ENCODE assay signal across 15 cellular contexts in the genomic region with DNA sequence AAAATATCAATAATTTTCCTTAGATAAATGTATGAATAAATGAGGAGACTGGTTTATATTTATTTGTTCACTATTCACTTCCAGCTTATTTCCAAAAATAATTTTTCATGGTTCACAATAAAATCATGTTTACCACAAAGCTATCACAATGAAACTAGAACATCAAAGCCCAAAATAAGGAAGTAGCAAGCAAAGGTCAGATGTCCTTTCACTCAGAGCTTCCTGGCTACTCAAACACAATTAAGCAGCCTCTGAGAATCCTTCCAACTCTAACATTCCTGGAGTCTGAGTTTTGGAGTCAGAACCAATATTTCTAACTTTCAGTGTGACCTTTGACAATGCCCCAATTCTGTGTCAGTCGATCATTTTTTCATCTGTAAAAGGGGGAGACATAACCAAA.
"Had no signal": no experiment of that assay in that cellular context is flagged by ENCODE, and none has a peak within 500 bp of the region (broad histone marks: within the 10 kb centered on the region; RNA-seq: fewer than 3 reads in every experiment).

No MANE protein-coding gene starts in this region.

- DNase-seq: activated CD4-positive, alpha-beta T cell treated with anti-CD3 and anti-CD28 coated beads, Interleukin-2, amount 10 ng/mL, durations not matched to agents 7 days and 5 days; activated CD4-positive, CD25-positive, alpha-beta regulatory T cell; activated naive CD4-positive, alpha-beta T cell treated with anti-CD3 and anti-CD28 coated beads, Interleukin-2, amount 10 ng/mL, durations not matched to agents 7 days and 5 days; activated T-cell treated with anti-CD3 and anti-CD28 coated beads for 4 hours; colonic mucosa; effector memory CD4-positive, alpha-beta T cell; glutamatergic neuron; immature natural killer cell; mesendoderm; nephron progenitor cell; psoas muscle; sigmoid colon; stimulated activated CD4-positive, alpha-beta T cell treated with anti-CD3 and anti-CD28 coated beads, Interleukin-12 subunit alpha, Interleukin-12 subunit beta, amount 100 ng/mL, for 4 hours; upper lobe of left lung had no signal

- H3K27ac ChIP-seq: cardiac muscle cell, colonic mucosa, psoas muscle, sigmoid colon, upper lobe of left lung had no signal

- H3K36me3 ChIP-seq: cardiac muscle cell, colonic mucosa, sigmoid colon, upper lobe of left lung had no signal

- H3K4me3 ChIP-seq: cardiac muscle cell, colonic mucosa, psoas muscle, sigmoid colon, upper lobe of left lung had no signal

- H3K4me1 ChIP-seq: colonic mucosa, sigmoid colon had no signal

- H3K27me3 ChIP-seq: cardiac muscle cell, colonic mucosa, upper lobe of left lung had no signal

- H3K9me3 ChIP-seq: colonic mucosa, psoas muscle, sigmoid colon, upper lobe of left lung had no signal
